Comparison of ENCODE assay signal across 14 cellular contexts in the genomic region with DNA sequence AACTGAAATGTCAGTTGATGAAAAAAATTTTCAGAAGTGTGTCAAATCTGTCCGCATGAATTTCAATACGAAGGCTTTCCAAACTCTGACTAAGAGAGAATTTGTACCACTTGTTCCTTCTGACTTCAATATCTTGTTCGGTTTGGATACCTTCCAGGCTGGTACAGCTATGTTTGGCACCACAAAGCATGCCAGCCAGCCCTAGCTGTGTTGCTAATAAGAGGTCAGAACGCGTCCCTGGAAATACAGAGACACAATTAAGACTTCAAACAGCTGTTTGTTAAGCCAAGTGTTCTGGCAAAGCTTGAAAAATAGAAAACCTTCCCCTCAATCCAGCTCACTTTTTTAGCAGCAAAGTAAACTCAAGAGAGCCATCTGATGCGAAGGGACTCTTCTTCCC. TPM values are rescaled to one million over a fixed set of nuclear protein-coding genes. Genes with fewer than 3 reads are reported as not detected.
DNase-seq lines count a peak whose midpoint lies in the region; ATAC-seq and TF ChIP-seq lines count a peak whose summit lies in the region.
"Had no signal": no experiment of that assay in that cellular context is flagged by ENCODE, and none has a peak within 500 bp of the region (broad histone marks: within the 10 kb centered on the region; RNA-seq: fewer than 3 reads in every experiment).

No MANE protein-coding gene starts in this region.

- peak overlapping the region; percentile 77 for H3K27ac ChIP-seq in angular gyrus (ENCODE audit: low read depth, low read length)
- H3K27ac ChIP-seq: brain microvascular endothelial cell, uterus had no signal

- TF ChIP-seq CTCF in retinal pigment epithelial cell (conservative IDR thresholded peaks at IDR 0.05; ENCODE audit: low read depth, low read length) (no peak), GM10248 (IDR thresholded peaks at IDR 0.05; ENCODE audit: control extremely low read depth, extremely low read depth, low read depth, missing control alignments) (no peak)

- intact Hi-C loops in left ventricle myocardium superior (cut with micrococcal nuclease) = no loop called here

- H3K4me3 ChIP-seq in retinal pigment epithelial cell (ENCODE audit: low read length) = no peak overlapping the region
- H3K4me3 ChIP-seq: uterus had no signal

- H3K9me3 Mint-ChIP-seq in IgD-negative memory B cell = peaks cover 0 to 1% (median 0%) of the 10 kb centered on the region in 3 donors

- H3K27ac Mint-ChIP-seq in IgD-negative memory B cell = peak overlapping the region; percentile 38 to 84 (median 73)

- DNase-seq in left ventricle myocardium superior = peak; percentile 60
- peak; percentile 32 for DNase-seq in retinal pigment epithelial cell (ENCODE audit: low read depth)
- DNase-seq in GM10248 (ENCODE audit: extremely low spot score) = no peak
- DNase-seq: brain microvascular endothelial cell, GDM1, islet precursor cell, NCI-H187, OCI-M1, uterus had no signal

- H3K36me3 Mint-ChIP-seq in IgD-negative memory B cell = peaks cover 7% of the 10 kb centered on the region

- H3K4me1 Mint-ChIP-seq in IgD-negative memory B cell = peaks cover 64 to 73% (median 72%) of the 10 kb centered on the region in 3 donors

- CTCF ChIA-PET in GM10248 (lab: Yijun Ruan, JAX) = interaction anchor here (0.7 to 1.9 kb wide), 7 partner anchors 8 to 256 kb away, joined by 3 to 5 read pairs (median 4); no protein-coding TSS in a partner anchor

- peak overlapping the region in 1 of 4 donors; percentile 79 for H3K4me3 Mint-ChIP-seq in IgD-negative memory B cell

- ATAC-seq in left ventricle myocardium superior = peak; percentile 86
- no peak for ATAC-seq in activated CD4-positive, CD25-positive, alpha-beta regulatory T cell treated with anti-CD3 and anti-CD28 coated beads, Interleukin-2, amount 50 U/mL, for 24 hours
- ATAC-seq in GM19328 (IDR thresholded peaks at IDR 0.05; ENCODE audit: unreplicated experiment) = no peak
- ATAC-seq in GM19023 (IDR thresholded peaks at IDR 0.05; ENCODE audit: unreplicated experiment) = no peak

- H3K27me3 Mint-ChIP-seq in IgD-negative memory B cell = no peaks in the 10 kb centered on the region

- POLR2A ChIA-PET in GM10248 (lab: Yijun Ruan, JAX) = no interaction called here

RNA-seq across cellular contexts. Expression of a gene that starts 35.2 kb away (rescaled TPM):
- 333 TPM for polyA plus RNA-seq in IgD-negative memory B cell
- total RNA-seq in left ventricle myocardium superior = 84.2 TPM
